8 cellular contexts compared by ENCODE assay signal in the genomic region with DNA sequence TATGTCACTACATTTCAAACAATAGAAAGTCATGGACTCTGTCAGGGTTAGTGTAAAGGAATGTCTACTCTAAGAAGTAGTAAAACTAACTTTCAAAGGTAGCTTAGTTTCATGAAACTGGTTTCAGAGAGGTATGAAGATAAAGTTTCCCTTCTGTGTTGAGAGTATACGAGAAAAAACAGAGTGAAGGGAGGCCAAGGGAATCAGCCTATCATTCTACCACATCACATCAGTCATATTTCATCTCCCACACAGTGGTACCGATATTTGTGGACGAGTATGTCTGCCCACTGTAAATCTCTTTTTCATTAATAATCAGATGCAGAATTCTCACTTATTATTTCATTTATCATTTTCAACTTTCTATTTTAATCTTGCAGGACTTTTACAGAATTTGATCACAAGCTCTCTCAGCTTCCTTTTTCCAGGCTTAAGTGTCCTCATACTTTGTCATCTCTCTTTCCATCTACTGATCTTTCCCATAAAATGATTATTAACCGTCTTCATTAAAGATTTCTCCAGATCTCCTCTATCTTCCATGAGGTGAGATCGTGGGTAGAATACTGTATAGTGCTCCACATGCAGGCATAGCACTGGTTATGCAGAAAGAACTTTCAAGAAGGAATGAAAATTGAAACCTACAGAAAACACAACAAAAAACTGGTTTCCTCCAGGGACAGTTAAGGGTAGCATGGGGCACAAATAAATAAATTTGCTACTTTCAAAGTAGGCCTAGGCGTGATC. TPM values are rescaled to one million over a fixed set of nuclear protein-coding genes. Genes with fewer than 3 reads are reported as not detected.
DNase-seq lines count a peak whose midpoint lies in the region; ATAC-seq, FAIRE-seq and TF ChIP-seq lines count a peak whose summit lies in the region.

No MANE protein-coding gene starts in this region.

- TF ChIP-seq CTCF in gastrocnemius medialis (IDR thresholded peaks at IDR 0.05 in 4 of 5, conservative IDR thresholded peaks at IDR 0.05 in 1 of 5) (no peak), kidney (IDR thresholded peaks at IDR 0.05; ENCODE audit: borderline replicate concordance, extremely low read depth, insufficient read depth) (no peak)

- H3K4me3 ChIP-seq in endocrine pancreas (ENCODE audit: control insufficient read depth, insufficient read depth, low read length) (peak overlapping the region; percentile 14), gastrocnemius medialis (peak overlapping the region; percentile 50 to 64 (median 56)), kidney (ENCODE audit: low read length in 2 of 2) (peak overlapping the region in 1 of 2 donors; percentile 74)

- peaks cover 2% of the 10 kb centered on the region for H3K36me3 Mint-ChIP-seq in IgD-negative memory B cell

- no peaks in the 10 kb centered on the region for H3K27me3 Mint-ChIP-seq in IgD-negative memory B cell

- intact Hi-C loops in gastrocnemius medialis (cut with DNase I; ENCODE audit: low total_unique reads): loop anchor here (5.0 to 10.0 kb wide), 2 partner anchors 796 to 1033 kb away; no protein-coding TSS in a partner anchor
- intact Hi-C loops in kidney (cut with DNase I): no loop called here

- H3K9me3 Mint-ChIP-seq in IgD-negative memory B cell: peaks cover 0 to 2% (median 0%) of the 10 kb centered on the region in 3 donors

- ATAC-seq in GM19035 (IDR thresholded peaks at IDR 0.05; ENCODE audit: unreplicated experiment): peak; percentile 18
- no peak for ATAC-seq in gastrocnemius medialis
- no peak for ATAC-seq in HG03095 (IDR thresholded peaks at IDR 0.05; ENCODE audit: unreplicated experiment)

- DNase-seq in gastrocnemius medialis (no peak), HuH-7 (ENCODE audit: low spot score) (no peak), kidney (no peak)
- DNase-seq in activated effector memory CD4-positive, alpha-beta T cell treated with anti-CD3 and anti-CD28 coated beads, Interleukin-2, amount 50 U/mL, for 16 hours: no peak

- H3K36me3 ChIP-seq in endocrine pancreas (ENCODE audit: control insufficient read depth, insufficient read depth, low read length): no peaks in the 10 kb centered on the region
- H3K36me3 ChIP-seq in gastrocnemius medialis: no peaks in the 10 kb centered on the region
- no peaks in the 10 kb centered on the region for H3K36me3 ChIP-seq in kidney (ENCODE audit: control insufficient read depth in 1 of 2, insufficient read depth in 2 of 2, low read length in 2 of 2)

- peak overlapping the region in 3 of 4 donors; percentile 7 to 77 (median 77) for H3K4me3 Mint-ChIP-seq in IgD-negative memory B cell

- in situ Hi-C loops in gastrocnemius medialis (cut with MboI; ENCODE audit: low sequenced_read_pairs in 4 of 4): loop anchor here (10.0 to 25.0 kb wide), 5 partner anchors 63 to 1036 kb away; partner anchors contain the start of genes CD1D (in 1 of the 4) and PYHIN1 (in 1 of the 4)

- TF ChIP-seq POLR2A in gastrocnemius medialis (IDR thresholded peaks at IDR 0.05): no peak

- no peak for FAIRE-seq in kidney (lab: Jason Lieb, UNC)

- peak overlapping the region; percentile 9 to 63 (median 47) for H3K27ac Mint-ChIP-seq in IgD-negative memory B cell

- H3K9me3 ChIP-seq in endocrine pancreas (ENCODE audit: control insufficient read depth, low read length) (no peaks in the 10 kb centered on the region), gastrocnemius medialis (no peaks in the 10 kb centered on the region), kidney (ENCODE audit: control insufficient read depth in 1 of 2, low read length in 2 of 2) (peaks cover 0 to 3% of the 10 kb centered on the region in 2 donors)

- H3K27ac ChIP-seq in gastrocnemius medialis (no peak overlapping the region), kidney (ENCODE audit: low read depth in 2 of 2, low read length in 2 of 2) (no peak overlapping the region)

- H3K9ac ChIP-seq in endocrine pancreas (ENCODE audit: control insufficient read depth, insufficient read depth, low read length) (no peak overlapping the region), kidney (ENCODE audit: low read length in 2 of 2) (no peak overlapping the region)

- H3K27me3 ChIP-seq in endocrine pancreas (ENCODE audit: control insufficient read depth, insufficient read depth, low read length) (peaks cover 5% of the 10 kb centered on the region), gastrocnemius medialis (no peaks in the 10 kb centered on the region)

- H3K4me1 Mint-ChIP-seq in IgD-negative memory B cell: peaks cover 26 to 32% (median 32%) of the 10 kb centered on the region in 3 donors

- H3K4me1 ChIP-seq in endocrine pancreas (ENCODE audit: control insufficient read depth, insufficient read depth, low read length) (no peaks in the 10 kb centered on the region), gastrocnemius medialis (peaks cover 0 to 6% of the 10 kb centered on the region in 2 donors), kidney (ENCODE audit: control insufficient read depth in 1 of 2, insufficient read depth in 1 of 2, low read depth in 1 of 2, low read length in 2 of 2) (no peaks in the 10 kb centered on the region)

RNA-seq across cellular contexts. Expression of gene IFI16, which starts 11.5 kb away (rescaled TPM):
- polyA plus RNA-seq in IgD-negative memory B cell: 213 TPM
- total RNA-seq in gastrocnemius medialis: 10 to 100 TPM; 13.5 to 18.5 (median 14.2) TPM
- 91.8 TPM for total RNA-seq in kidney
- polyA plus RNA-seq in kidney (ENCODE audit: insufficient read depth, low read depth, low replicate concordance): 30.0 TPM
